Comparison of ENCODE assay signal across 1 cellular context in the genomic region with DNA sequence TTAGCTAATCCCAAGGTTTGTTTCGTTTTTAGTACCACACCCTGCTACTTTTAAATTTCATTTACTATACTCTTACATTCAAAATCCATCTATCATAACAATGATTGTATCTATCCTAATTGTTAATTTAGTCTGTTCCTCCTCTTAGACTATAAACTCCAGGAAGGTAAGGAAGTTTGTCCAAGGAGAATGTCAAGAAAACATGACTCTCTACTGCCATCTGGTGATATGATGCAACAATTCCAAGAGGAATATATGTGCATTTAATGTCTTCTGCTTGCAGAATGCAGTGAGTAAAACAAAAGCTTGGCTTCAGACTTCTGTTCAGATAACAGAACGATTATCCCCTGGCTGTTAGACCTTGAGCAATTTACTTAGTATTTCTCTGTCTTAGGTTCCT.
TF ChIP-seq lines count a peak whose summit lies in the region.

No MANE protein-coding gene starts in this region.

TF ChIP-seq in GM12878, 131 proteins besides CTCF, POLR2A, EP300 and RAD21 (continued from another document):
- TF ChIP-seq ZBTB11 (CRISPR knock-in tag; IDR thresholded peaks at IDR 0.05): no peak
